In genomic region chr22:23270798-23271596, GRCh38 we compare ENCODE assay signal across 2 cellular contexts.
TF ChIP-seq lines count a peak whose summit lies in the region.

No MANE protein-coding gene starts in this region.

TF ChIP-seq in GM23338, 12 proteins besides CTCF, POLR2A, EP300 and RAD21:
- TF ChIP-seq CREB1 (CRISPR knock-in tag; IDR thresholded peaks at IDR 0.05; ENCODE audit: low read depth) (no peak), ETS1 (IDR thresholded peaks at IDR 0.05) (no peak), ZNF462 (CRISPR knock-in tag; IDR thresholded peaks at IDR 0.05) (no peak), ZNF331 (CRISPR knock-in tag; IDR thresholded peaks at IDR 0.05; ENCODE audit: low read depth) (no peak), EZH2 (IDR thresholded peaks at IDR 0.05; ENCODE audit: low read depth, unreplicated experiment) (no peak), REST (IDR thresholded peaks at IDR 0.05; ENCODE audit: unreplicated experiment) (no peak), EZH2phosphoT487 (IDR thresholded peaks at IDR 0.05; ENCODE audit: unreplicated experiment) (no peak), STAT1 (IDR thresholded peaks at IDR 0.05; ENCODE audit: unreplicated experiment) (no peak), POLR2AphosphoS5 (IDR thresholded peaks at IDR 0.05; ENCODE audit: low read depth) (no peak), ZNF114 (CRISPR knock-in tag; IDR thresholded peaks at IDR 0.05) (no peak), NANOG (IDR thresholded peaks at IDR 0.05; ENCODE audit: borderline replicate concordance) (no peak), JUNB (IDR thresholded peaks at IDR 0.05; ENCODE audit: unreplicated experiment) (no peak)

TF ChIP-seq in K562, 482 proteins besides CTCF, POLR2A, EP300 and RAD21 (continues in another document):
- TF ChIP-seq RFX5 (IDR thresholded peaks at IDR 0.05; ENCODE audit: low read depth, low read length) = no peak
- peak in 1 of 2 experiments; percentile 76; a peak in 1 of 4 replicates for TF ChIP-seq MLX (CRISPR knock-in tag; conservative IDR thresholded peaks at IDR 0.05)
- 0 out of 4 replicates have a peak, but pooled peaks of 1 of the 2 experiments have one; percentile 29 for TF ChIP-seq SIN3A (IDR thresholded peaks at IDR 0.05; ENCODE audit: borderline replicate concordance in 2 of 2, control insufficient read depth in 1 of 2, low read depth in 2 of 2, low read length in 2 of 2)
- TF ChIP-seq BHLHE40 (IDR thresholded peaks at IDR 0.05; ENCODE audit: low read length) = 0 out of 2 replicates have a peak, but pooled peaks have one; percentile 6
- no peak for TF ChIP-seq BCOR (IDR thresholded peaks at IDR 0.05)
- no peak for TF ChIP-seq EGR1 (conservative IDR thresholded peaks at IDR 0.05)
- TF ChIP-seq LCOR (CRISPR knock-in tag; IDR thresholded peaks at IDR 0.05) = no peak
- TF ChIP-seq PCBP1 (IDR thresholded peaks at IDR 0.05; ENCODE audit: low read depth, low read length, poor library complexity, severe bottlenecking) = no peak
- TF ChIP-seq ATF6 (CRISPR knock-in tag; IDR thresholded peaks at IDR 0.05) = no peak
- no peak for TF ChIP-seq SRSF9 (IDR thresholded peaks at IDR 0.05; ENCODE audit: borderline replicate concordance, low read depth, low read length)
- TF ChIP-seq CBX2 (IDR thresholded peaks at IDR 0.05; ENCODE audit: insufficient read depth, low read length, poor library complexity, severe bottlenecking) = no peak
- TF ChIP-seq ZFP30 (CRISPR knock-in tag; IDR thresholded peaks at IDR 0.05; ENCODE audit: borderline replicate concordance) = no peak
- no peak for TF ChIP-seq ATF2 (CRISPR knock-in tag; IDR thresholded peaks at IDR 0.05)
- TF ChIP-seq ZNF124 (CRISPR knock-in tag; IDR thresholded peaks at IDR 0.05) = no peak
- TF ChIP-seq JUND (IDR thresholded peaks at IDR 0.05; ENCODE audit: borderline replicate concordance, low read depth, low read length) = no peak
- no peak for TF ChIP-seq JUND (tag; IDR thresholded peaks at IDR 0.05; ENCODE audit: borderline replicate concordance, low read depth, low read length)
- TF ChIP-seq HLTF (IDR thresholded peaks at IDR 0.05) = no peak
- TF ChIP-seq POLR2AphosphoS2 (IDR thresholded peaks at IDR 0.05; ENCODE audit: low read length) = peak; percentile 80; the same call in 1 of the 2 replicates
- no peak for TF ChIP-seq KLF16 (IDR thresholded peaks at IDR 0.05)
- no peak for TF ChIP-seq PHTF2 (CRISPR knock-in tag; IDR thresholded peaks at IDR 0.05)
- no peak for TF ChIP-seq TOE1 (IDR thresholded peaks at IDR 0.05; ENCODE audit: borderline replicate concordance)
- no peak for TF ChIP-seq TOE1 (CRISPR knock-in tag; IDR thresholded peaks at IDR 0.05; ENCODE audit: borderline replicate concordance, low read depth)
- TF ChIP-seq ZNF274 (IDR thresholded peaks at IDR 0.05; ENCODE audit: borderline replicate concordance, low read depth, low read length) = no peak
- no peak for TF ChIP-seq MTA1 (IDR thresholded peaks at IDR 0.05; ENCODE audit: borderline replicate concordance)
- no peak for TF ChIP-seq NR2C1 (IDR thresholded peaks at IDR 0.05)
- TF ChIP-seq NR2C1 (tag; IDR thresholded peaks at IDR 0.05) = no peak
- TF ChIP-seq ZBTB40 (IDR thresholded peaks at IDR 0.05) = no peak
- TF ChIP-seq ZBTB40 (CRISPR knock-in tag; IDR thresholded peaks at IDR 0.05) = no peak
- no peak for TF ChIP-seq EZH2 (IDR thresholded peaks at IDR 0.05; ENCODE audit: borderline replicate concordance, low read depth, low read length)
- TF ChIP-seq HDGF (IDR thresholded peaks at IDR 0.05) = no peak
- TF ChIP-seq ZNF24 (IDR thresholded peaks at IDR 0.05) = no peak
- no peak; the same call in 1 of the 2 replicates for TF ChIP-seq ETS1 (conservative IDR thresholded peaks at IDR 0.05; ENCODE audit: control insufficient read depth, low read depth, low read length)
- no peak for TF ChIP-seq ZNF41 (CRISPR knock-in tag; conservative IDR thresholded peaks at IDR 0.05)
- TF ChIP-seq ZNF311 (CRISPR knock-in tag; IDR thresholded peaks at IDR 0.05) = no peak
- no peak for TF ChIP-seq ZNF232 (CRISPR knock-in tag; IDR thresholded peaks at IDR 0.05)
- TF ChIP-seq ESRRB (CRISPR knock-in tag; IDR thresholded peaks at IDR 0.05; ENCODE audit: borderline replicate concordance) = no peak
- TF ChIP-seq BRD4 (IDR thresholded peaks at IDR 0.05) = no peak
- no peak for TF ChIP-seq ZNF444 (CRISPR knock-in tag; IDR thresholded peaks at IDR 0.05)
- no peak for TF ChIP-seq ETV5 (CRISPR knock-in tag; IDR thresholded peaks at IDR 0.05; ENCODE audit: low read depth)
- TF ChIP-seq ZNF518B (CRISPR knock-in tag; IDR thresholded peaks at IDR 0.05) = no peak
